ENCODE assay signal across 8 cellular contexts in genomic region chr7:45761545-45762205, GRCh38.
DNase-seq lines count a peak whose midpoint lies in the region; ATAC-seq, FAIRE-seq and TF ChIP-seq lines count a peak whose summit lies in the region.
"Not testable (repeated sequence)": the region's sequence is repeated elsewhere in the genome, so short reads cannot be mapped to it uniquely, and the experiment has no call there.

No MANE protein-coding gene starts in this region.

- H3K4me3 ChIP-seq in bronchial epithelial cell (ENCODE audit: low read depth, low read length); tibial artery: not testable (repeated sequence)
- peak overlapping the region; percentile 14 for H3K4me3 ChIP-seq in fibroblast of pulmonary artery (replicated peaks; ENCODE audit: low read depth, low read length)

- intact Hi-C loops in tibial artery (cut with DNase I; ENCODE audit: low total_unique reads), result not testable (repeated sequence)

- not testable (repeated sequence) for TF ChIP-seq CTCF in bronchial epithelial cell (IDR thresholded peaks at IDR 0.05; ENCODE audit: insufficient read depth, low read length, severe bottlenecking); fibroblast of pulmonary artery (IDR thresholded peaks at IDR 0.05; ENCODE audit: low read length, missing control alignments); tibial artery (IDR thresholded peaks at IDR 0.05)

- ATAC-seq in SK-N-SH treated with all-trans-retinoic acid at 6 μM for 48 hours, result peak; percentile 79

- H3K36me3 ChIP-seq in bronchial epithelial cell (ENCODE audit: control insufficient read depth, insufficient read depth, low read length); tibial artery: not testable (repeated sequence)

- H3K9me3 ChIP-seq in tibial artery, result not testable (repeated sequence)

- FAIRE-seq in H54 (lab: Jason Lieb, UNC), result peak; percentile 99
- FAIRE-seq in bronchial epithelial cell (lab: Jason Lieb, UNC), result not testable (repeated sequence)

- H3K27me3 ChIP-seq in bronchial epithelial cell (ENCODE audit: control insufficient read depth, insufficient read depth, low read length); tibial artery: not testable (repeated sequence)

- peak; percentile 29 for DNase-seq in AG08396 (ENCODE audit: low spot score)
- DNase-seq in H54 (ENCODE audit: insufficient read length, low spot score); tibial artery: not testable (repeated sequence)
- DNase-seq in bronchial epithelial cell (ENCODE audit: low read depth), result peak; percentile 3
- DNase-seq in fibroblast of pulmonary artery (ENCODE audit: low read depth), result peak; percentile 84
- peak; percentile 91 for DNase-seq in iris pigment epithelial cell (ENCODE audit: low read depth)
- DNase-seq in renal cortical epithelial cell (ENCODE audit: low read depth), result peak; percentile 14

- TF ChIP-seq POLR2A in H54 (IDR thresholded peaks at IDR 0.05; ENCODE audit: low read depth, low read length), result not testable (repeated sequence)

- H3K27ac ChIP-seq in tibial artery, result peak overlapping the region; percentile 81 to 88

- peaks cover 0 to 44% (median 5%) of the 10 kb centered on the region in 4 donors for H3K4me1 ChIP-seq in tibial artery

TF ChIP-seq in SK-N-SH treated with all-trans-retinoic acid at 6 μM for 48 hours, 23 proteins besides CTCF, POLR2A, EP300 and RAD21:
- peak; percentile 75 for TF ChIP-seq ISL1 (CRISPR knock-in tag; IDR thresholded peaks at IDR 0.05)
